Comparison of ENCODE assay signal across 13 cellular contexts in genomic region chr13:112213467-112214245, GRCh38.
DNase-seq lines count a peak whose midpoint lies in the region; ATAC-seq and TF ChIP-seq lines count a peak whose summit lies in the region.
"Had no signal": no experiment of that assay in that cellular context is flagged by ENCODE, and none has a peak within 500 bp of the region (broad histone marks: within the 10 kb centered on the region; RNA-seq: fewer than 3 reads in every experiment).

No MANE protein-coding gene starts in this region.

- in situ Hi-C loops in ACHN (cut with HindIII; ENCODE audit: low pct_ligation_motif_present, low pct_unique_long_range_greater_than_20kb, low sequenced_read_pairs), result no loop called here

- H3K27ac ChIP-seq in C4-2B, result peak overlapping the region; percentile 44
- H3K27ac ChIP-seq: esophagus squamous epithelium, suprapubic skin had no signal

- ATAC-seq in left lobe of liver (peak; percentile 95), HG02759 (IDR thresholded peaks at IDR 0.05; ENCODE audit: unreplicated experiment) (no peak)

- DNase-seq in LoVo (ENCODE audit: low spot score) (peak; percentile 9), NCI-H2196 treated with DMSO at 0.1 percent for 48 hours (lab: John Stamatoyannopoulos, UW; ENCODE audit: unreplicated experiment) (peak; percentile 56), left lobe of liver (ENCODE audit: low spot score) (peak; percentile 93), AG20443 (ENCODE audit: low spot score) (no peak), ACHN (no peak), amniotic stem cell (lab: John Stamatoyannopoulos, UW) (no peak)
- DNase-seq: activated CD4-positive, alpha-beta T cell treated with anti-CD3 and anti-CD28 coated beads, Interleukin-2, amount 50 U/mL, for 48 hours; esophagus squamous epithelium; NCI-H2171 treated with DMSO at 0.1 percent for 48 hours; occipital lobe had no signal

- peak; percentile 21; the same call in 1 of the 2 replicates for TF ChIP-seq CTCF in C4-2B (conservative IDR thresholded peaks at IDR 0.05)

Comparison
In these comparisons a context has a peak if more than half of its experiments do, and no peak if none do; other contexts are left out.
1. DNase-seq: peak in LoVo (single experiment), NCI-H2196 treated with DMSO at 0.1 percent for 48 hours (single experiment) and left lobe of liver (single experiment); none in AG20443 (single experiment), ACHN (single experiment) and amniotic stem cell (single experiment).